In the genomic region with DNA sequence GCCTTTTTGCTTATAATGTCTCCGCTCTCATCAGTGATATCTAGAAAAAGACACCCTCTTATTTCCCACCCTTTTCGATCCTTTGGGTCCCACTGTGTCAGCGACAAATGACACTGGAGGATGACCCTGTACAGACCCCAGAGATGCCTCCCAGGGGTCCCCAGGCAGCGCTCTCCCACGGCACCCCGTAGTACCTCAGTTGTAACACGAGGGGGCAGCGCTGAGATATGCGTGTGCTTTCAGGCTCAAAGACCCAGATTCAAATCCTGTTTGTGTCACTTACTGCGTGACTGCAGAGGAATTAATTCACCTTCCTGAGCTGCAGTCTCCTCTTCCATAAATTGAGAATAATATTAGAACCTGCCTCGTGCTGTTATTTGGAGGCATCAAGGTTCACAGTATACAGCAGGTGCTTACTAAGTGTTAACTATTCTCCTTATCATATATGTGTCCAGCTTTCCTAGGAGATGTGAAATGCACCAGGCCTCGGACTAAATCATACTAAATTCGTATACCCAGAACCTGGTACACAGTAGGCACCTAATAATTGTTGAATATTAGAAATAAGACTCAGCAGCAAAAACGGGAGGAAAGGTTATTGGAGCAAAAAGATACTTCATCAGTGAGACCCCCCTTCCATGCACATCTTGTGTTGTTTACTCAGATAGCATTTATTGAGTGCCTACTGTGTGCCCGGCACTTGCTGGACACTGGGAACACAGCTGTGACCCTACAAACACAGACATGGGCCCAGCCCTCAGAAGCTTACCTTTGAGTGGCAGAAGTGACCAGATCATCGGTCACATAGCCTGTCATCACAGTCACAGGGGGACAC, we compare ENCODE assay signal across 9 cellular contexts.
DNase-seq lines count a peak whose midpoint lies in the region; ATAC-seq, FAIRE-seq and TF ChIP-seq lines count a peak whose summit lies in the region.
"Had no signal": no experiment of that assay in that cellular context is flagged by ENCODE, and none has a peak within 500 bp of the region (broad histone marks: within the 10 kb centered on the region; RNA-seq: fewer than 3 reads in every experiment).

No MANE protein-coding gene starts in this region.

- DNase-seq in NCI-H146 (lab: John Stamatoyannopoulos, UW) (peak; percentile 11), NCI-H146 treated with DMSO at 0.1 percent for 48 hours (lab: John Stamatoyannopoulos, UW; ENCODE audit: unreplicated experiment) (no peak), GM12878 (ENCODE audit: low read depth, low spot score) (no peak), psoas muscle (no peak), vagina (ENCODE audit: extremely low spot score in 2 of 2) (no peak), SKM-1 (lab: John Stamatoyannopoulos, UW; ENCODE audit: unreplicated experiment) (no peak), SKM-1 treated with dmso at 0.1 percent for 144 hours (lab: John Stamatoyannopoulos, UW; ENCODE audit: unreplicated experiment) (no peak)

- no TSS peak for BruUV-seq in GM12878 (replicated peaks; lab: Mats Ljungman, UMichigan)

- H3K4me2 ChIP-seq in KMS-11 (no peak overlapping the region), GM12878 (ENCODE audit: control insufficient read depth, insufficient read depth) (no peak overlapping the region)
- H3K4me2 ChIP-seq: BLaER1 had no signal

- in situ Hi-C loops in GM12878 (cut with MboI): no loop called here

- H3K9ac ChIP-seq in KMS-11: no peak overlapping the region
- H3K9ac ChIP-seq in GM12878 (ENCODE audit: control insufficient read depth, insufficient read depth, low read length): no peak overlapping the region
- H3K9ac ChIP-seq: BLaER1 had no signal

- H3K4me3 ChIP-seq in KMS-11 (IDR thresholded peaks at IDR 0.05; ENCODE audit: insufficient read depth, low read depth, low read length) (no peak overlapping the region), GM12878 (no peak overlapping the region), psoas muscle (no peak overlapping the region), vagina (no peak overlapping the region)
- H3K4me3 ChIP-seq: BLaER1 had no signal

- no peaks in the 10 kb centered on the region for H3K9me3 ChIP-seq in GM12878 (replicated peaks; ENCODE audit: control insufficient read depth, insufficient read depth, low read length)
- H3K9me3 ChIP-seq in psoas muscle: no peaks in the 10 kb centered on the region
- H3K9me3 ChIP-seq in vagina: no peaks in the 10 kb centered on the region
- H3K9me3 ChIP-seq: BLaER1 had no signal

- H3K79me2 ChIP-seq in KMS-11 (ENCODE audit: insufficient read depth, low read depth) (no peaks in the 10 kb centered on the region), GM12878 (ENCODE audit: control insufficient read depth, insufficient read depth, low read length) (no peaks in the 10 kb centered on the region)

- intact Hi-C loops in GM12878 (cut with micrococcal nuclease; ENCODE audit: unreplicated experiment): no loop called here
- intact Hi-C loops in psoas muscle (cut with DNase I): no loop called here
- intact Hi-C loops in vagina (cut with DNase I): no loop called here

- CTCF ChIA-PET in GM12878 (lab: Yijun Ruan, JAX): interaction anchor here (0.6 to 1.0 kb wide), 2 partner anchors 112 to 127 kb away, joined by 3 read pairs; no protein-coding TSS in a partner anchor

- H3K36me3 ChIP-seq in KMS-11 (ENCODE audit: insufficient read depth) (no peaks in the 10 kb centered on the region), GM12878 (ENCODE audit: control insufficient read depth in 2 of 2, insufficient read depth in 2 of 2, low read length in 1 of 2) (no peaks in the 10 kb centered on the region), psoas muscle (ENCODE audit: insufficient read depth in 1 of 2, low read depth in 1 of 2) (no peaks in the 10 kb centered on the region), vagina (no peaks in the 10 kb centered on the region)
- H3K36me3 ChIP-seq: BLaER1 had no signal

- RAD21 ChIA-PET in GM12878 (lab: Charles Lee; ENCODE audit: unreplicated experiment): interaction anchor here (0.5 kb wide), 1 partner anchor 423 kb away, joined by 4 read pairs; no protein-coding TSS in a partner anchor

- TF ChIP-seq CTCF in KMS-11 (conservative IDR thresholded peaks at IDR 0.05; ENCODE audit: low read depth, low read length): peak; percentile 65
- peak; percentile 34 to 67 (median 65); a peak in 5 of 6 replicates for TF ChIP-seq CTCF in GM12878 (IDR thresholded peaks at IDR 0.05 in 2 of 3, conservative IDR thresholded peaks at IDR 0.05 in 1 of 3; ENCODE audit: control insufficient read depth in 2 of 3, extremely low read depth in 1 of 3, insufficient read depth in 1 of 3, low read depth in 3 of 3, low read length in 3 of 3)
- TF ChIP-seq CTCF in psoas muscle (IDR thresholded peaks at IDR 0.05): peak; percentile 32
- TF ChIP-seq CTCF in vagina (IDR thresholded peaks at IDR 0.05): no peak

- H4K20me1 ChIP-seq in KMS-11 (ENCODE audit: insufficient read depth): no peaks in the 10 kb centered on the region
- no peaks in the 10 kb centered on the region for H4K20me1 ChIP-seq in GM12878 (ENCODE audit: control insufficient read depth, insufficient read depth)
- H4K20me1 ChIP-seq: BLaER1 had no signal

- FAIRE-seq in GM12878 (lab: Jason Lieb, UNC): no peak

- WGBS in GM12878 (ENCODE audit: insufficient coverage, insufficient replicate concordance, low lambda C conversion rate, missing lambda C conversion rate): 38% methylated on average over 16 of the region's 16 CpGs
- WGBS in psoas muscle, 3 donors: 77 to 80% (median 78%) methylated on average over 16 of the region's 16 CpGs

- TF ChIP-seq RAD21 in GM12878 (IDR thresholded peaks at IDR 0.05; ENCODE audit: insufficient read depth, low read depth, low read length): 0 out of 2 replicates have a peak, but pooled peaks have one; percentile 22

- H2AFZ ChIP-seq in KMS-11 (ENCODE audit: low read depth) (no peak overlapping the region), GM12878 (ENCODE audit: control insufficient read depth, low read depth, low read length) (no peak overlapping the region)

- H3K27ac ChIP-seq in KMS-11: no peak overlapping the region
- H3K27ac ChIP-seq in GM12878 (ENCODE audit: control insufficient read depth, insufficient read depth): no peak overlapping the region
- no peak overlapping the region for H3K27ac ChIP-seq in psoas muscle
- no peak overlapping the region for H3K27ac ChIP-seq in vagina
- H3K27ac ChIP-seq: BLaER1 had no signal

- POLR2A ChIA-PET in GM12878 (lab: Charles Lee): no interaction called here

- SMC1A ChIA-PET in GM12878 (lab: Charles Lee; ENCODE audit: uncharacterized antibody, unreplicated experiment): interaction anchor here (0.6 kb wide), 2 partner anchors 96 to 1083 kb away, joined by 3 read pairs; no protein-coding TSS in a partner anchor

- TF ChIP-seq POLR2A in GM12878 (IDR thresholded peaks at IDR 0.05; ENCODE audit: low read depth, low read length): no peak
- no peak for TF ChIP-seq POLR2A in vagina (IDR thresholded peaks at IDR 0.05)

- ATAC-seq in GM12878 (no peak), psoas muscle (no peak)

- no peak for TF ChIP-seq EP300 in GM12878 (IDR thresholded peaks at IDR 0.05; ENCODE audit: borderline replicate concordance in 1 of 2, control insufficient read depth in 1 of 2, low read depth in 2 of 2, low read length in 2 of 2)

- no peaks in the 10 kb centered on the region for H3K4me1 ChIP-seq in KMS-11 (ENCODE audit: low read depth, poor library complexity, severe bottlenecking)
- no peaks in the 10 kb centered on the region for H3K4me1 ChIP-seq in GM12878 (ENCODE audit: control insufficient read depth, insufficient read depth, low read length)
- H3K4me1 ChIP-seq in psoas muscle: no peaks in the 10 kb centered on the region
- H3K4me1 ChIP-seq in vagina: no peaks in the 10 kb centered on the region

- H3K27me3 ChIP-seq in KMS-11 (ENCODE audit: insufficient read depth, low read depth): no peaks in the 10 kb centered on the region
- H3K27me3 ChIP-seq in GM12878 (replicated peaks in 1 of 2; ENCODE audit: control insufficient read depth in 2 of 2, insufficient read depth in 2 of 2, low read length in 1 of 2): no peaks in the 10 kb centered on the region; a peak in 1 of 4 replicates
- peaks cover 0 to 49% (median 6%) of the 10 kb centered on the region in 3 donors for H3K27me3 ChIP-seq in psoas muscle (ENCODE audit: insufficient read depth in 3 of 3, low read length in 2 of 3)
- H3K27me3 ChIP-seq in vagina: no peaks in the 10 kb centered on the region
- H3K27me3 ChIP-seq: BLaER1 had no signal

TF ChIP-seq in GM12878, 131 proteins besides CTCF, POLR2A, EP300 and RAD21:
- TF ChIP-seq ETV6 (conservative IDR thresholded peaks at IDR 0.05 in 1 of 2, IDR thresholded peaks at IDR 0.05 in 1 of 2; ENCODE audit: borderline replicate concordance in 1 of 2, low read depth in 1 of 2): no peak
- TF ChIP-seq, protein P1, sequence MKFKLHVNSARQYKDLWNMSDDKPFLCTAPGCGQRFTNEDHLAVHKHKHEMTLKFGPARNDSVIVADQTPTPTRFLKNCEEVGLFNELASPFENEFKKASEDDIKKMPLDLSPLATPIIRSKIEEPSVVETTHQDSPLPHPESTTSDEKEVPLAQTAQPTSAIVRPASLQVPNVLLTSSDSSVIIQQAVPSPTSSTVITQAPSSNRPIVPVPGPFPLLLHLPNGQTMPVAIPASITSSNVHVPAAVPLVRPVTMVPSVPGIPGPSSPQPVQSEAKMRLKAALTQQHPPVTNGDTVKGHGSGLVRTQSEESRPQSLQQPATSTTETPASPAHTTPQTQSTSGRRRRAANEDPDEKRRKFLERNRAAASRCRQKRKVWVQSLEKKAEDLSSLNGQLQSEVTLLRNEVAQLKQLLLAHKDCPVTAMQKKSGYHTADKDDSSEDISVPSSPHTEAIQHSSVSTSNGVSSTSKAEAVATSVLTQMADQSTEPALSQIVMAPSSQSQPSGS (IDR thresholded peaks at IDR 0.05; ENCODE audit: low read length): no peak
- no peak for TF ChIP-seq NFYA (IDR thresholded peaks at IDR 0.05; ENCODE audit: borderline replicate concordance, low read depth, low read length)
- TF ChIP-seq PML (IDR thresholded peaks at IDR 0.05; ENCODE audit: low read length): no peak
- peak; percentile 9; the same call in 1 of the 2 replicates for TF ChIP-seq SMC3 (IDR thresholded peaks at IDR 0.05; ENCODE audit: borderline replicate concordance, low read length)

Comparison
In these comparisons a context has a peak if more than half of its experiments do, and no peak if none do; other contexts are left out.
1. CTCF ChIP-seq: peak in KMS-11 (single experiment), GM12878 (3 of 3) and psoas muscle (single experiment); none in vagina (0 of 3).